Comparison of ENCODE assay signal across 17 cellular contexts in the genomic region with DNA sequence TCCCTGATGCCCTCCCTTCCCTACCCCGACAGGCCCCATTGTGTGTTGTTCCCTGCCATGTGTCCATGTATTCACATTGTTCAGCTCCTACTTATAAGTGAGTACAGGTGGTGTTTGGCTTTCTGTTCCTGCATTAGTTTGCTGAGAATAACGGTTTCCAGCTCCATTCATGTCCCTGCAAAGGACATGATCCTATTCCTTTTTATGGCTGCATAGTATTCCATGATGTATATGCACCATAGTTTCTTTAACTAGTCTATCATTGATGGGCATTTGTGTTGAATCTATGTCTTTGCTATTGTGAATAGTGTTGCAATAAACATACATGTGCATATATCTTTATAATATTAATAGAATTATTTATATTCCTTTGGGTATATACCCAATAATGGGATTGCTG. TPM values are rescaled to one million over a fixed set of nuclear protein-coding genes. Genes with fewer than 3 reads are reported as not detected.
DNase-seq lines count a peak whose midpoint lies in the region; ATAC-seq and TF ChIP-seq lines count a peak whose summit lies in the region.
"Had no signal": no experiment of that assay in that cellular context is flagged by ENCODE, and none has a peak within 500 bp of the region (broad histone marks: within the 10 kb centered on the region; RNA-seq: fewer than 3 reads in every experiment).

No MANE protein-coding gene starts in this region.

- H3K4me3 Mint-ChIP-seq in activated naive CD4-positive, alpha-beta T cell treated with anti-CD3 and anti-CD28 coated beads for 36 hours = no peak overlapping the region
- H3K4me3 Mint-ChIP-seq in endothelial cell (ENCODE audit: unreplicated experiment) = no peak overlapping the region
- H3K4me3 Mint-ChIP-seq: B cell; CD4-positive, alpha-beta T cell; CD8-positive, alpha-beta T cell had no signal

- CTCF ChIA-PET in activated naive CD4-positive, alpha-beta T cell treated with anti-CD3 and anti-CD28 coated beads for 36 hours (lab: Charles Lee) = interaction anchor here (0.8 kb wide), 1 partner anchor 17 kb away, joined by 3 read pairs; no protein-coding TSS in a partner anchor
- CTCF ChIA-PET in HEK293 (lab: Yijun Ruan, JAX) = interaction anchor here (0.7 kb wide), 1 partner anchor 91 kb away, joined by 5 read pairs; no protein-coding TSS in a partner anchor

- no peaks in the 10 kb centered on the region for H3K27me3 Mint-ChIP-seq in activated naive CD4-positive, alpha-beta T cell treated with anti-CD3 and anti-CD28 coated beads for 36 hours (ENCODE audit: low read depth)
- H3K27me3 Mint-ChIP-seq in endothelial cell (ENCODE audit: unreplicated experiment) = peaks cover 9% of the 10 kb centered on the region
- H3K27me3 Mint-ChIP-seq: B cell; CD4-positive, alpha-beta T cell had no signal

- intact Hi-C loops in activated naive CD4-positive, alpha-beta T cell treated with anti-CD3 and anti-CD28 coated beads for 36 hours (cut with micrococcal nuclease) = no loop called here

- peaks cover 9% of the 10 kb centered on the region for H3K36me3 Mint-ChIP-seq in activated naive CD4-positive, alpha-beta T cell treated with anti-CD3 and anti-CD28 coated beads for 36 hours (ENCODE audit: low read depth)
- peaks cover 24 to 45% of the 10 kb centered on the region in 2 donors for H3K36me3 Mint-ChIP-seq in activated naive CD4-positive, alpha-beta T cell treated with anti-CD3 and anti-CD28 coated beads, Interleukin-2, amount 50 U/mL, for 72 hours
- H3K36me3 Mint-ChIP-seq in endothelial cell (ENCODE audit: low read depth, unreplicated experiment) = peaks cover 7% of the 10 kb centered on the region
- H3K36me3 Mint-ChIP-seq: CD8-positive, alpha-beta T cell had no signal

- no peaks in the 10 kb centered on the region for H3K9me3 ChIP-seq in HEK293 (ENCODE audit: control insufficient read depth, insufficient read depth, low read depth, low read length)
- H3K9me3 ChIP-seq: A549 had no signal

- H3K4me1 Mint-ChIP-seq in activated naive CD4-positive, alpha-beta T cell treated with anti-CD3 and anti-CD28 coated beads for 36 hours (ENCODE audit: low read depth) = peaks cover 36% of the 10 kb centered on the region
- H3K4me1 Mint-ChIP-seq in endothelial cell (ENCODE audit: unreplicated experiment) = peaks cover 22% of the 10 kb centered on the region

- H3K27ac Mint-ChIP-seq in activated naive CD4-positive, alpha-beta T cell treated with anti-CD3 and anti-CD28 coated beads for 36 hours = peak overlapping the region; percentile 19
- H3K27ac Mint-ChIP-seq in activated naive CD4-positive, alpha-beta T cell treated with anti-CD3 and anti-CD28 coated beads, Interleukin-2, amount 50 U/mL, for 72 hours = no peak overlapping the region
- H3K27ac Mint-ChIP-seq in endothelial cell (ENCODE audit: unreplicated experiment) = peak overlapping the region; percentile 42
- H3K27ac Mint-ChIP-seq: B cell; CD4-positive, alpha-beta T cell; CD8-positive, alpha-beta T cell had no signal

- DNase-seq in activated naive CD4-positive, alpha-beta T cell treated with anti-CD3 and anti-CD28 coated beads for 36 hours = no peak
- no peak for DNase-seq in activated naive CD4-positive, alpha-beta T cell treated with anti-CD3 and anti-CD28 coated beads, Interleukin-2, amount 50 U/mL, for 72 hours (ENCODE audit: low spot score in 2 of 2)
- DNase-seq in endothelial cell (ENCODE audit: low spot score) (no peak), GOT3 (lab: John Stamatoyannopoulos, UW) (no peak)
- DNase-seq: AML-193; Caco-2; Calu3; CD4-positive, alpha-beta T cell; CD8-positive, alpha-beta T cell; DMS79 treated with DMSO at 0.1 percent for 48 hours; GF-D8 had no signal

- no peaks in the 10 kb centered on the region for H3K4me1 ChIP-seq in HEK293 (ENCODE audit: control insufficient read depth, insufficient read depth, low read length)
- H3K4me1 ChIP-seq: A549, Caco-2 had no signal

- H3K36me3 ChIP-seq in HEK293 (ENCODE audit: control insufficient read depth in 2 of 2, insufficient read depth in 1 of 2, low read length in 2 of 2) = no peaks in the 10 kb centered on the region

- no peak overlapping the region for H3K27ac ChIP-seq in HEK293 (ENCODE audit: extremely low read depth, low read depth, low read length)
- H3K27ac ChIP-seq: 22Rv1; A549; BLaER1 treated with 17β-estradiol and CSF1 and Interleukin-3, amounts not matched to agents 10 nM and 100 nM; C4-2B had no signal

- POLR2A ChIA-PET in HEK293 (lab: Yijun Ruan, JAX) = no interaction called here

- peaks cover 7% of the 10 kb centered on the region for H3K9me3 Mint-ChIP-seq in activated naive CD4-positive, alpha-beta T cell treated with anti-CD3 and anti-CD28 coated beads for 36 hours
- H3K9me3 Mint-ChIP-seq in activated naive CD4-positive, alpha-beta T cell treated with anti-CD3 and anti-CD28 coated beads, Interleukin-2, amount 50 U/mL, for 72 hours = peaks cover 27 to 42% of the 10 kb centered on the region in 2 donors
- no peaks in the 10 kb centered on the region for H3K9me3 Mint-ChIP-seq in endothelial cell (ENCODE audit: unreplicated experiment)
- H3K9me3 Mint-ChIP-seq: CD8-positive, alpha-beta T cell had no signal

- TF ChIP-seq CTCF in HEK293 (tag by site-specific recombination; IDR thresholded peaks at IDR 0.05) (no peak), endothelial cell (IDR thresholded peaks at IDR 0.05; ENCODE audit: unreplicated experiment) (no peak)

- ATAC-seq in activated naive CD4-positive, alpha-beta T cell treated with anti-CD3 and anti-CD28 coated beads, Interleukin-2, amount 50 U/mL, for 72 hours = no peak
- ATAC-seq: A549; CD8-positive, alpha-beta T cell had no signal

- no peak overlapping the region for H3K4me3 ChIP-seq in HEK293 (ENCODE audit: low read depth, low read length)
- H3K4me3 ChIP-seq: A549; BLaER1 treated with 17β-estradiol and CSF1 and Interleukin-3, amounts not matched to agents 10 nM and 100 nM had no signal

TF ChIP-seq in HEK293, 187 proteins besides CTCF, POLR2A, EP300 and RAD21:
- TF ChIP-seq ZNF621 (tag by site-specific recombination; IDR thresholded peaks at IDR 0.05) = no peak
- peak; percentile 84 for TF ChIP-seq ZNF146 (tag by site-specific recombination; IDR thresholded peaks at IDR 0.05)

RNA-seq across cellular contexts. Expression of gene TNFSF10, which starts 52.1 kb away (rescaled TPM):
- total RNA-seq in activated naive CD4-positive, alpha-beta T cell treated with anti-CD3 and anti-CD28 coated beads for 36 hours = 10 to 100 TPM; 31.8 to 32.7 TPM
- total RNA-seq in activated naive CD4-positive, alpha-beta T cell treated with anti-CD3 and anti-CD28 coated beads, Interleukin-2, amount 50 U/mL, for 72 hours = 10 to 100 TPM; 32.7 to 99.9 TPM
- total RNA-seq in endothelial cell (ENCODE audit: unreplicated experiment) = 94.1 TPM
- total RNA-seq: Caco-2 had no signal

Comparison
In these comparisons a context has a peak if more than half of its experiments do, and no peak if none do; other contexts are left out.
1. H3K27ac Mint-ChIP-seq: peak in activated naive CD4-positive, alpha-beta T cell treated with anti-CD3 and anti-CD28 coated beads for 36 hours (single experiment) and endothelial cell (single experiment); none in activated naive CD4-positive, alpha-beta T cell treated with anti-CD3 and anti-CD28 coated beads, Interleukin-2, amount 50 U/mL, for 72 hours (0 of 2).